8 cellular contexts compared by ENCODE assay signal in genomic region chr10:12419279-12419847, GRCh38.
A peak's percentile ranks its signal among the peaks of the same experiment; 100 is the strongest.
DNase-seq lines count a peak whose midpoint lies in the region; ATAC-seq and TF ChIP-seq lines count a peak whose summit lies in the region.

No MANE protein-coding gene starts in this region.

- H3K27me3 ChIP-seq in BE2C: no peaks in the 10 kb centered on the region

- no peaks in the 10 kb centered on the region for H3K4me1 ChIP-seq in BE2C

- no peak for ATAC-seq in HG03039 (IDR thresholded peaks at IDR 0.05; ENCODE audit: unreplicated experiment)

- no peak overlapping the region for H3K4me3 ChIP-seq in BE2C (ENCODE audit: low read depth, low read length)

- peak; percentile 53 for DNase-seq in HPDE6-E6E7 (ENCODE audit: extremely low spot score)
- DNase-seq in activated CD8-positive, alpha-beta memory T cell treated with anti-CD3 and anti-CD28 coated beads for 4 hours (ENCODE audit: low read depth in 2 of 2): peak; percentile 15 to 53
- peak; percentile 62 for DNase-seq in fibroblast of gingiva (ENCODE audit: low read depth)
- peak; percentile 48 for DNase-seq in stimulated activated CD4-positive, alpha-beta T cell treated with anti-CD3 and anti-CD28 coated beads, Interleukin-2, amount 100 ng/mL, for 4 hours (ENCODE audit: low read depth)
- no peak for DNase-seq in SHP77 (lab: John Stamatoyannopoulos, UW)
- DNase-seq in BE2C: no peak
- DNase-seq in DMS153 (lab: John Stamatoyannopoulos, UW): no peak

- no peaks in the 10 kb centered on the region for H3K9me3 ChIP-seq in BE2C

- TF ChIP-seq CTCF in BE2C (IDR thresholded peaks at IDR 0.05; ENCODE audit: low read depth, low read length): no peak

- no peaks in the 10 kb centered on the region for H3K36me3 ChIP-seq in BE2C

Comparison
In these comparisons a context has a peak if more than half of its experiments do, and no peak if none do; other contexts are left out.
1. DNase-seq: peak in HPDE6-E6E7 (single experiment), activated CD8-positive, alpha-beta memory T cell treated with anti-CD3 and anti-CD28 coated beads for 4 hours (2 of 2), fibroblast of gingiva (single experiment) and stimulated activated CD4-positive, alpha-beta T cell treated with anti-CD3 and anti-CD28 coated beads, Interleukin-2, amount 100 ng/mL, for 4 hours (single experiment); none in SHP77 (0 of 2), BE2C (single experiment) and DMS153 (single experiment).